ENCODE assay signal across 8 cellular contexts in genomic region chr3:23916886-23917815, GRCh38. TPM values are rescaled to one million over a fixed set of nuclear protein-coding genes. Genes with fewer than 3 reads are reported as not detected.
DNase-seq lines count a peak whose midpoint lies in the region; ATAC-seq and TF ChIP-seq lines count a peak whose summit lies in the region.

Gene NKIRAS1 (minus strand): TSS chr3:23916990. CDS start chr3:23910904, 6,086 bp downstream.
Gene RPL15 (plus strand): TSS chr3:23917132. CDS start chr3:23917860, 728 bp downstream.

- H3K27me3 Mint-ChIP-seq in activated naive CD8-positive, alpha-beta T cell: no peaks in the 10 kb centered on the region
- H3K27me3 Mint-ChIP-seq in glutamatergic neuron (ENCODE audit: unreplicated experiment): peaks cover 8% of the 10 kb centered on the region
- no peaks in the 10 kb centered on the region for H3K27me3 Mint-ChIP-seq in osteocyte (ENCODE audit: unreplicated experiment)

- CTCF ChIA-PET in GM10248 (lab: Yijun Ruan, JAX) (interaction anchor here (0.7 to 1.6 kb wide), 5 partner anchors 10 to 29 kb away, joined by 3 to 4 read pairs (median 3); no protein-coding TSS in a partner anchor), SK-N-SH (lab: Yijun Ruan, JAX) (interaction anchor here (0.7 to 2.4 kb wide), 7 partner anchors 10 to 322 kb away, joined by 3 to 11 read pairs (median 3); no protein-coding TSS in a partner anchor)

- peaks cover 0 to 19% of the 10 kb centered on the region in 2 experiments; a peak in 3 of 4 replicates for H3K4me1 ChIP-seq in SK-N-SH (ENCODE audit: control insufficient read depth in 1 of 2, insufficient read depth in 2 of 2, low read depth in 1 of 2, low read length in 1 of 2)
- H3K4me1 ChIP-seq in thymus (ENCODE audit: control insufficient read depth, insufficient read depth, low read length): peaks cover 4% of the 10 kb centered on the region

- H3K9ac ChIP-seq in SK-N-SH: peak within 1 kb of the TSS; percentile 97

- TF ChIP-seq CTCF in GM10248 (IDR thresholded peaks at IDR 0.05; ENCODE audit: control extremely low read depth, extremely low read depth, low read depth, missing control alignments) (peak; percentile 20), SK-N-SH (IDR thresholded peaks at IDR 0.05) (no peak), glutamatergic neuron (IDR thresholded peaks at IDR 0.05; ENCODE audit: partially characterized antibody, unreplicated experiment) (peak; percentile 81), osteocyte (IDR thresholded peaks at IDR 0.05) (peak; percentile 53)

- peaks cover 47% of the 10 kb centered on the region for H3F3A ChIP-seq in SK-N-SH (replicated peaks; ENCODE audit: insufficient read depth)

- H3K27ac Mint-ChIP-seq in activated naive CD8-positive, alpha-beta T cell: peak within 1 kb of the TSS; percentile 99
- H3K27ac Mint-ChIP-seq in glutamatergic neuron (ENCODE audit: unreplicated experiment): peak within 1 kb of the TSS; percentile 98
- peak within 1 kb of the TSS; percentile 89 for H3K27ac Mint-ChIP-seq in osteocyte (ENCODE audit: unreplicated experiment)

- no peaks in the 10 kb centered on the region for H3K9me2 ChIP-seq in SK-N-SH

- 2% methylated on average over 30 of the region's 71 CpGs for WGBS in SK-N-SH (ENCODE audit: low lambda C conversion rate)
- under 1% methylated on average over 71 of the region's 71 CpGs for WGBS in thymus

- H4K20me1 ChIP-seq in SK-N-SH (ENCODE audit: insufficient read depth): peaks cover 37% of the 10 kb centered on the region

- H3K27ac ChIP-seq in SK-N-SH (ENCODE audit: low read depth in 2 of 2, low read length in 1 of 2): peak within 1 kb of the TSS; percentile 79 to 94
- H3K27ac ChIP-seq in thymus (ENCODE audit: low read depth): peak within 1 kb of the TSS; percentile 99

- peaks cover 33% of the 10 kb centered on the region for H3K36me3 Mint-ChIP-seq in activated naive CD8-positive, alpha-beta T cell
- H3K36me3 Mint-ChIP-seq in glutamatergic neuron (ENCODE audit: unreplicated experiment) (no peaks in the 10 kb centered on the region), osteocyte (ENCODE audit: unreplicated experiment) (peaks cover 40% of the 10 kb centered on the region)

- peaks cover 42% of the 10 kb centered on the region for H3K4me1 Mint-ChIP-seq in activated naive CD8-positive, alpha-beta T cell (ENCODE audit: low read depth)
- H3K4me1 Mint-ChIP-seq in glutamatergic neuron (ENCODE audit: low read depth, unreplicated experiment): peaks cover 26% of the 10 kb centered on the region
- H3K4me1 Mint-ChIP-seq in osteocyte (ENCODE audit: unreplicated experiment): peaks cover 54% of the 10 kb centered on the region

- H3K9me3 Mint-ChIP-seq in activated naive CD8-positive, alpha-beta T cell (ENCODE audit: low read depth): no peaks in the 10 kb centered on the region
- peaks cover 5% of the 10 kb centered on the region for H3K9me3 Mint-ChIP-seq in glutamatergic neuron (ENCODE audit: unreplicated experiment)
- H3K9me3 Mint-ChIP-seq in osteocyte (ENCODE audit: unreplicated experiment): no peaks in the 10 kb centered on the region

- H3K4me3 Mint-ChIP-seq in activated naive CD8-positive, alpha-beta T cell: peak within 1 kb of the TSS; percentile 98
- peak within 1 kb of the TSS; percentile 89 for H3K4me3 Mint-ChIP-seq in glutamatergic neuron (ENCODE audit: unreplicated experiment)
- peak within 1 kb of the TSS; percentile 93 for H3K4me3 Mint-ChIP-seq in osteocyte (ENCODE audit: unreplicated experiment)

- peaks cover 80% of the 10 kb centered on the region for H3K79me2 ChIP-seq in SK-N-SH (ENCODE audit: insufficient read depth)

- H3K4me3 ChIP-seq in SK-N-SH (ENCODE audit: low read depth in 2 of 2, low read length in 1 of 2) (peak within 1 kb of the TSS; percentile 94 to 96), thymus (ENCODE audit: low read length) (peak within 1 kb of the TSS; percentile 85)

- peak; percentile 97 for DNase-seq in GM10248 (ENCODE audit: extremely low spot score)
- peak; percentile 91 for DNase-seq in NCI-H1048 (lab: John Stamatoyannopoulos, UW)
- DNase-seq in SK-N-SH: peak; percentile 95
- DNase-seq in glutamatergic neuron: peak; percentile 97
- peak; percentile 98 for DNase-seq in osteocyte (ENCODE audit: extremely low spot score, unreplicated experiment)

- POLR2A ChIA-PET in GM10248 (lab: Yijun Ruan, JAX) (interaction anchor here (0.6 to 1.6 kb wide), 28 partner anchors 9 to 754 kb away, joined by 3 to 11 read pairs (median 4); no protein-coding TSS in a partner anchor), SK-N-SH (lab: Yijun Ruan, JAX) (interaction anchor here (0.6 to 2.7 kb wide), 43 partner anchors 8 to 734 kb away, joined by 3 to 49 read pairs (median 5); partner anchors contain the start of gene NR1D2)

- TF ChIP-seq EP300 in SK-N-SH (IDR thresholded peaks at IDR 0.05; ENCODE audit: borderline replicate concordance in 1 of 2, low read depth in 1 of 2, low read length in 1 of 2): no peak

- no peaks in the 10 kb centered on the region for H3K9me3 ChIP-seq in SK-N-SH
- no peaks in the 10 kb centered on the region for H3K9me3 ChIP-seq in thymus (ENCODE audit: control insufficient read depth)

- no peak for TF ChIP-seq RAD21 in SK-N-SH (IDR thresholded peaks at IDR 0.05; ENCODE audit: low read length)

- peaks cover 32 to 34% of the 10 kb centered on the region in 2 experiments for H3K36me3 ChIP-seq in SK-N-SH (replicated peaks in 1 of 2; ENCODE audit: control insufficient read depth in 1 of 2, insufficient read depth in 2 of 2, low read length in 1 of 2)
- H3K36me3 ChIP-seq in thymus (ENCODE audit: control insufficient read depth, insufficient read depth): peaks cover 24% of the 10 kb centered on the region

- H3K27me3 ChIP-seq in SK-N-SH (ENCODE audit: insufficient read depth) (no peaks in the 10 kb centered on the region), thymus (ENCODE audit: control insufficient read depth, insufficient read depth) (peaks cover 20% of the 10 kb centered on the region)

- ATAC-seq in HG02571 (IDR thresholded peaks at IDR 0.05; ENCODE audit: unreplicated experiment): peak; percentile 92

- H2AFZ ChIP-seq in SK-N-SH (ENCODE audit: low read depth): peak within 1 kb of the TSS; percentile 76

- H3K4me2 ChIP-seq in SK-N-SH: peak within 1 kb of the TSS; percentile 98

TF ChIP-seq in SK-N-SH, 30 proteins besides CTCF, POLR2A, EP300 and RAD21 (continues in another document):
- TF ChIP-seq RCOR1 (IDR thresholded peaks at IDR 0.05; ENCODE audit: low read length) (no peak), FOSL2 (IDR thresholded peaks at IDR 0.05; ENCODE audit: borderline replicate concordance, low read depth) (no peak), MXI1 (IDR thresholded peaks at IDR 0.05; ENCODE audit: low read depth, low read length) (peak; percentile 55), ELF1 (IDR thresholded peaks at IDR 0.05) (peak; percentile 77), SMC3 (IDR thresholded peaks at IDR 0.05; ENCODE audit: low read depth, low read length) (no peak), RXRA (IDR thresholded peaks at IDR 0.05; ENCODE audit: borderline replicate concordance, low read depth) (no peak), POLR2AphosphoS5 (IDR thresholded peaks at IDR 0.05; ENCODE audit: low read depth, low read length) (peak; percentile 100), JUND (IDR thresholded peaks at IDR 0.05) (no peak), CHD2 (IDR thresholded peaks at IDR 0.05; ENCODE audit: low read length, partially characterized antibody) (peak; percentile 87), TEAD4 (IDR thresholded peaks at IDR 0.05; ENCODE audit: borderline replicate concordance, insufficient read depth) (0 out of 2 replicates have a peak, but pooled peaks have one; percentile 6), SIN3A (IDR thresholded peaks at IDR 0.05; ENCODE audit: borderline replicate concordance, low read depth, low read length) (peak; percentile 85), REST (IDR thresholded peaks at IDR 0.05; ENCODE audit: low read depth, low read length) (peak; percentile 79), TCF12 (IDR thresholded peaks at IDR 0.05) (no peak; the same call in none of the 2 replicates), NFIC (IDR thresholded peaks at IDR 0.05; ENCODE audit: borderline replicate concordance) (no peak; the same call in 1 of the 2 replicates)

RNA-seq across cellular contexts. Expression of gene NKIRAS1, which starts in this region (rescaled TPM):
- 8.1 and 10.6 TPM in 2 replicates for polyA plus RNA-seq in SK-N-SH (2012; rRNA removed)
- 12.1 and 17.0 TPM in 2 replicates for polyA plus RNA-seq in SK-N-SH (2012; cell fraction: cytosol; rRNA removed)
- 5.6 and 7.1 TPM in 2 replicates for polyA plus RNA-seq in SK-N-SH (2012; cell fraction: nucleus; rRNA removed)
- 12.6 TPM for total RNA-seq in glutamatergic neuron (ENCODE audit: unreplicated experiment)
- 12.9 and 13.1 TPM in 2 replicates for total RNA-seq in osteocyte
- polyA plus RNA-seq in thymus: 9.7 TPM

RNA-seq across cellular contexts. Expression of gene RPL15, which starts in this region (rescaled TPM):
- 4,623 and 5,582 TPM in 2 replicates for polyA plus RNA-seq in SK-N-SH (2012; rRNA removed)
- polyA plus RNA-seq in SK-N-SH (2012; cell fraction: cytosol; rRNA removed): 4,989 and 5,704 TPM in 2 replicates
- polyA plus RNA-seq in SK-N-SH (2012; cell fraction: nucleus; rRNA removed): 1,488 and 1,754 TPM in 2 replicates
- 1,377 TPM for total RNA-seq in glutamatergic neuron (ENCODE audit: unreplicated experiment)
- 1,872 and 1,902 TPM in 2 replicates for total RNA-seq in osteocyte
- polyA plus RNA-seq in thymus: 4,223 TPM

Comparison
In these comparisons a context has a peak if more than half of its experiments do, and no peak if none do; other contexts are left out.
1. Peak in every context shown above with its lines: DNase-seq, ATAC-seq, H3K4me3 ChIP-seq and H3K27ac ChIP-seq.